2 cellular contexts compared by ENCODE assay signal in the genomic region with DNA sequence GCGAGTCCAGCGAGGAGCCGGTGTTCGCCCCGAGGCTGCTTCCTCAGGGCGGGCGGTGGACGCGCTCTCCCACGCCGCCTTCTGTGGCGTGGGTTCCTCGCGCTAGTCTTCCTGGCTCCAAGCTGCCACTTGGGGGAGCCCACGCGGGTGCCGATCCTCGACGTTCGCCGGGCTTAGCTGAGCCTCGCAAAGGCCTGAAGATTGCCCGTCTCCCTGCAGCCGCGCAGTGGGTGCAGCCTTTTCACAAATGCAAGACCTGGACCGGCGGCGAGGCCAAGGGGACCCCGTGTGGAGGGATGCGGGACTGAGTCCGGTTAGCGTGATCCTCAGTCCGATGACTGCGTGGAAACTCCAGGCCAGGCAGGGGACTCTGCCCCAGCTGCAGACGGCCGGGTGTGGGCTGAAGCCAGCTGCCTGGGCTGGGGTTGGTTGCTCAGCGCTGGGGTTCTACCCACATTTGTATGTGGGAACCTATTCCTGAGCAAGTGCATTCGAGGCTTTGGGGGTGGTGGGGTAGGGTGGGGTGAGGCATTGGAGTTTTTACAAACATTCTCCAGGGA.
TF ChIP-seq lines count a peak whose summit lies in the region.

No MANE protein-coding gene starts in this region.

TF ChIP-seq in GM12878, 131 proteins besides CTCF, POLR2A, EP300 and RAD21 (continued from another document):
- TF ChIP-seq, protein P1, sequence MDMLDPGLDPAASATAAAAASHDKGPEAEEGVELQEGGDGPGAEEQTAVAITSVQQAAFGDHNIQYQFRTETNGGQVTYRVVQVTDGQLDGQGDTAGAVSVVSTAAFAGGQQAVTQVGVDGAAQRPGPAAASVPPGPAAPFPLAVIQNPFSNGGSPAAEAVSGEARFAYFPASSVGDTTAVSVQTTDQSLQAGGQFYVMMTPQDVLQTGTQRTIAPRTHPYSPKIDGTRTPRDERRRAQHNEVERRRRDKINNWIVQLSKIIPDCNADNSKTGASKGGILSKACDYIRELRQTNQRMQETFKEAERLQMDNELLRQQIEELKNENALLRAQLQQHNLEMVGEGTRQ (IDR thresholded peaks at IDR 0.05; ENCODE audit: borderline replicate concordance, low read depth, low read length): no peak
- TF ChIP-seq, protein P2, sequence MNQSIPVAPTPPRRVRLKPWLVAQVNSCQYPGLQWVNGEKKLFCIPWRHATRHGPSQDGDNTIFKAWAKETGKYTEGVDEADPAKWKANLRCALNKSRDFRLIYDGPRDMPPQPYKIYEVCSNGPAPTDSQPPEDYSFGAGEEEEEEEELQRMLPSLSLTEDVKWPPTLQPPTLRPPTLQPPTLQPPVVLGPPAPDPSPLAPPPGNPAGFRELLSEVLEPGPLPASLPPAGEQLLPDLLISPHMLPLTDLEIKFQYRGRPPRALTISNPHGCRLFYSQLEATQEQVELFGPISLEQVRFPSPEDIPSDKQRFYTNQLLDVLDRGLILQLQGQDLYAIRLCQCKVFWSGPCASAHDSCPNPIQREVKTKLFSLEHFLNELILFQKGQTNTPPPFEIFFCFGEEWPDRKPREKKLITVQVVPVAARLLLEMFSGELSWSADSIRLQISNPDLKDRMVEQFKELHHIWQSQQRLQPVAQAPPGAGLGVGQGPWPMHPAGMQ (IDR thresholded peaks at IDR 0.05; ENCODE audit: borderline replicate concordance): no peak
- no peak for TF ChIP-seq HDAC2 (IDR thresholded peaks at IDR 0.05)
- TF ChIP-seq DPF2 (IDR thresholded peaks at IDR 0.05): peak; percentile 79; the same call in 1 of the 2 replicates
- TF ChIP-seq FOXM1 (IDR thresholded peaks at IDR 0.05; ENCODE audit: low read depth, low read length): no peak; the same call in 1 of the 2 replicates
- TF ChIP-seq NR2F1 (conservative IDR thresholded peaks at IDR 0.05): 0 out of 2 replicates have a peak, but pooled peaks have one; percentile 31
- TF ChIP-seq TCF3 (IDR thresholded peaks at IDR 0.05; ENCODE audit: borderline replicate concordance, insufficient read depth, low read depth, low read length): 0 out of 2 replicates have a peak, but pooled peaks have one; percentile 29
- peak; percentile 64; the same call in 1 of the 2 replicates for TF ChIP-seq IKZF1 (conservative IDR thresholded peaks at IDR 0.05)
- TF ChIP-seq PML (IDR thresholded peaks at IDR 0.05; ENCODE audit: low read length): no peak
- TF ChIP-seq, protein P3, sequence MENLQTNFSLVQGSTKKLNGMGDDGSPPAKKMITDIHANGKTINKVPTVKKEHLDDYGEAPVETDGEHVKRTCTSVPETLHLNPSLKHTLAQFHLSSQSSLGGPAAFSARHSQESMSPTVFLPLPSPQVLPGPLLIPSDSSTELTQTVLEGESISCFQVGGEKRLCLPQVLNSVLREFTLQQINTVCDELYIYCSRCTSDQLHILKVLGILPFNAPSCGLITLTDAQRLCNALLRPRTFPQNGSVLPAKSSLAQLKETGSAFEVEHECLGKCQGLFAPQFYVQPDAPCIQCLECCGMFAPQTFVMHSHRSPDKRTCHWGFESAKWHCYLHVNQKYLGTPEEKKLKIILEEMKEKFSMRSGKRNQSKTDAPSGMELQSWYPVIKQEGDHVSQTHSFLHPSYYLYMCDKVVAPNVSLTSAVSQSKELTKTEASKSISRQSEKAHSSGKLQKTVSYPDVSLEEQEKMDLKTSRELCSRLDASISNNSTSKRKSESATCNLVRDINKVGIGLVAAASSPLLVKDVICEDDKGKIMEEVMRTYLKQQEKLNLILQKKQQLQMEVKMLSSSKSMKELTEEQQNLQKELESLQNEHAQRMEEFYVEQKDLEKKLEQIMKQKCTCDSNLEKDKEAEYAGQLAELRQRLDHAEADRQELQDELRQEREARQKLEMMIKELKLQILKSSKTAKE (IDR thresholded peaks at IDR 0.05; ENCODE audit: low read depth, poor library complexity, severe bottlenecking): no peak
- TF ChIP-seq TAF1 (IDR thresholded peaks at IDR 0.05; ENCODE audit: borderline replicate concordance, low read depth, low read length): no peak
- TF ChIP-seq, protein P4, sequence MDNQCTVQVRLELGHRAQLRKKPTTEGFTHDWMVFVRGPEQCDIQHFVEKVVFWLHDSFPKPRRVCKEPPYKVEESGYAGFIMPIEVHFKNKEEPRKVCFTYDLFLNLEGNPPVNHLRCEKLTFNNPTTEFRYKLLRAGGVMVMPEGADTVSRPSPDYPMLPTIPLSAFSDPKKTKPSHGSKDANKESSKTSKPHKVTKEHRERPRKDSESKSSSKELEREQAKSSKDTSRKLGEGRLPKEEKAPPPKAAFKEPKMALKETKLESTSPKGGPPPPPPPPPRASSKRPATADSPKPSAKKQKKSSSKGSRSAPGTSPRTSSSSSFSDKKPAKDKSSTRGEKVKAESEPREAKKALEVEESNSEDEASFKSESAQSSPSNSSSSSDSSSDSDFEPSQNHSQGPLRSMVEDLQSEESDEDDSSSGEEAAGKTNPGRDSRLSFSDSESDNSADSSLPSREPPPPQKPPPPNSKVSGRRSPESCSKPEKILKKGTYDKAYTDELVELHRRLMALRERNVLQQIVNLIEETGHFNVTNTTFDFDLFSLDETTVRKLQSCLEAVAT (IDR thresholded peaks at IDR 0.05): no peak
- TF ChIP-seq CREB1 (IDR thresholded peaks at IDR 0.05; ENCODE audit: low read depth): no peak
- TF ChIP-seq HDGF (IDR thresholded peaks at IDR 0.05): no peak
- no peak; the same call in 1 of the 2 replicates for TF ChIP-seq LARP7 (IDR thresholded peaks at IDR 0.05)
TF ChIP-seq in GM12878: peak in this region for 12.

TF ChIP-seq in HepG2, 621 proteins besides CTCF, POLR2A, EP300 and RAD21 (continued from another document and continues in another):
- TF ChIP-seq, protein P5, sequence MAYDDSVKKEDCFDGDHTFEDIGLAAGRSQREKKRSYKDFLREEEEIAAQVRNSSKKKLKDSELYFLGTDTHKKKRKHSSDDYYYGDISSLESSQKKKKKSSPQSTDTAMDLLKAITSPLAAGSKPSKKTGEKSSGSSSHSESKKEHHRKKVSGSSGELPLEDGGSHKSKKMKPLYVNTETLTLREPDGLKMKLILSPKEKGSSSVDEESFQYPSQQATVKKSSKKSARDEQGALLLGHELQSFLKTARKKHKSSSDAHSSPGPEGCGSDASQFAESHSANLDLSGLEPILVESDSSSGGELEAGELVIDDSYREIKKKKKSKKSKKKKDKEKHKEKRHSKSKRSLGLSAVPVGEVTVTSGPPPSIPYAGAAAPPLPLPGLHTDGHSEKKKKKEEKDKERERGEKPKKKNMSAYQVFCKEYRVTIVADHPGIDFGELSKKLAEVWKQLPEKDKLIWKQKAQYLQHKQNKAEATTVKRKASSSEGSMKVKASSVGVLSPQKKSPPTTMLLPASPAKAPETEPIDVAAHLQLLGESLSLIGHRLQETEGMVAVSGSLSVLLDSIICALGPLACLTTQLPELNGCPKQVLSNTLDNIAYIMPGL (CRISPR knock-in tag; IDR thresholded peaks at IDR 0.05; ENCODE audit: borderline replicate concordance in 1 of 2, low read depth in 1 of 2): no peak
- TF ChIP-seq, protein P6, sequence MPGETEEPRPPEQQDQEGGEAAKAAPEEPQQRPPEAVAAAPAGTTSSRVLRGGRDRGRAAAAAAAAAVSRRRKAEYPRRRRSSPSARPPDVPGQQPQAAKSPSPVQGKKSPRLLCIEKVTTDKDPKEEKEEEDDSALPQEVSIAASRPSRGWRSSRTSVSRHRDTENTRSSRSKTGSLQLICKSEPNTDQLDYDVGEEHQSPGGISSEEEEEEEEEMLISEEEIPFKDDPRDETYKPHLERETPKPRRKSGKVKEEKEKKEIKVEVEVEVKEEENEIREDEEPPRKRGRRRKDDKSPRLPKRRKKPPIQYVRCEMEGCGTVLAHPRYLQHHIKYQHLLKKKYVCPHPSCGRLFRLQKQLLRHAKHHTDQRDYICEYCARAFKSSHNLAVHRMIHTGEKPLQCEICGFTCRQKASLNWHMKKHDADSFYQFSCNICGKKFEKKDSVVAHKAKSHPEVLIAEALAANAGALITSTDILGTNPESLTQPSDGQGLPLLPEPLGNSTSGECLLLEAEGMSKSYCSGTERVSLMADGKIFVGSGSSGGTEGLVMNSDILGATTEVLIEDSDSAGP (CRISPR knock-in tag; IDR thresholded peaks at IDR 0.05; ENCODE audit: borderline replicate concordance): no peak; the same call in 1 of the 2 replicates
- TF ChIP-seq TEAD3 (CRISPR knock-in tag; optimal IDR thresholded peaks at IDR 0.05; ENCODE audit: borderline replicate concordance) (no peak), SUZ12 (IDR thresholded peaks at IDR 0.05; ENCODE audit: low read depth, low read length) (no peak), ZSCAN29 (CRISPR knock-in tag; conservative IDR thresholded peaks at IDR 0.05) (no peak), ZNF296 (CRISPR knock-in tag; conservative IDR thresholded peaks at IDR 0.05) (no peak), PHF20 (CRISPR knock-in tag; IDR thresholded peaks at IDR 0.05) (no peak), THYN1 (CRISPR knock-in tag; IDR thresholded peaks at IDR 0.05; ENCODE audit: borderline replicate concordance, low read depth) (no peak), ZNF607 (CRISPR knock-in tag; IDR thresholded peaks at IDR 0.05; ENCODE audit: borderline replicate concordance) (0 out of 2 replicates have a peak, but pooled peaks have one; percentile 32), HNRNPK (IDR thresholded peaks at IDR 0.05; ENCODE audit: low read depth, low read length, poor library complexity, severe bottlenecking) (peak; percentile 38), MTA1 (CRISPR knock-in tag; IDR thresholded peaks at IDR 0.05; ENCODE audit: borderline replicate concordance) (no peak; the same call in 1 of the 2 replicates), ZNF292 (CRISPR knock-in tag; IDR thresholded peaks at IDR 0.05; ENCODE audit: borderline replicate concordance, low read depth) (peak; percentile 40; the same call in 1 of the 2 replicates), ZNF136 (CRISPR knock-in tag; IDR thresholded peaks at IDR 0.05; ENCODE audit: low read depth) (no peak), CBFB (CRISPR knock-in tag; IDR thresholded peaks at IDR 0.05) (0 out of 2 replicates have a peak, but pooled peaks have one; percentile 24), ZNF792 (CRISPR knock-in tag; IDR thresholded peaks at IDR 0.05) (no peak), RARA (CRISPR knock-in tag; IDR thresholded peaks at IDR 0.05) (peak; percentile 0; the same call in 1 of the 2 replicates), ZNF160 (CRISPR knock-in tag; IDR thresholded peaks at IDR 0.05) (0 out of 2 replicates have a peak, but pooled peaks have one; percentile 25), SNAI1 (CRISPR knock-in tag; IDR thresholded peaks at IDR 0.05; ENCODE audit: borderline replicate concordance) (0 out of 2 replicates have a peak, but pooled peaks have one; percentile 12), RBM39 (IDR thresholded peaks at IDR 0.05; ENCODE audit: low read depth, low read length, poor library complexity, severe bottlenecking) (no peak), SMYD3 (CRISPR knock-in tag; IDR thresholded peaks at IDR 0.05) (0 out of 2 replicates have a peak, but pooled peaks have one; percentile 2), PCBP1 (IDR thresholded peaks at IDR 0.05; ENCODE audit: borderline replicate concordance, low read depth, low read length) (0 out of 2 replicates have a peak, but pooled peaks have one; percentile 75)
- TF ChIP-seq, protein P7, sequence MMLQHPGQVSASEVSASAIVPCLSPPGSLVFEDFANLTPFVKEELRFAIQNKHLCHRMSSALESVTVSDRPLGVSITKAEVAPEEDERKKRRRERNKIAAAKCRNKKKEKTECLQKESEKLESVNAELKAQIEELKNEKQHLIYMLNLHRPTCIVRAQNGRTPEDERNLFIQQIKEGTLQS (CRISPR knock-in tag; IDR thresholded peaks at IDR 0.05): no peak
- TF ChIP-seq, protein P8, sequence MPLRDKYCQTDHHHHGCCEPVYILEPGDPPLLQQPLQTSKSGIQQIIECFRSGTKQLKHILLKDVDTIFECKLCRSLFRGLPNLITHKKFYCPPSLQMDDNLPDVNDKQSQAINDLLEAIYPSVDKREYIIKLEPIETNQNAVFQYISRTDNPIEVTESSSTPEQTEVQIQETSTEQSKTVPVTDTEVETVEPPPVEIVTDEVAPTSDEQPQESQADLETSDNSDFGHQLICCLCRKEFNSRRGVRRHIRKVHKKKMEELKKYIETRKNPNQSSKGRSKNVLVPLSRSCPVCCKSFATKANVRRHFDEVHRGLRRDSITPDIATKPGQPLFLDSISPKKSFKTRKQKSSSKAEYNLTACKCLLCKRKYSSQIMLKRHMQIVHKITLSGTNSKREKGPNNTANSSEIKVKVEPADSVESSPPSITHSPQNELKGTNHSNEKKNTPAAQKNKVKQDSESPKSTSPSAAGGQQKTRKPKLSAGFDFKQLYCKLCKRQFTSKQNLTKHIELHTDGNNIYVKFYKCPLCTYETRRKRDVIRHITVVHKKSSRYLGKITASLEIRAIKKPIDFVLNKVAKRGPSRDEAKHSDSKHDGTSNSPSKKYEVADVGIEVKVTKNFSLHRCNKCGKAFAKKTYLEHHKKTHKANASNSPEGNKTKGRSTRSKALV (CRISPR knock-in tag; IDR thresholded peaks at IDR 0.05): 0 out of 2 replicates have a peak, but pooled peaks have one; percentile 49
- TF ChIP-seq, protein P9, sequence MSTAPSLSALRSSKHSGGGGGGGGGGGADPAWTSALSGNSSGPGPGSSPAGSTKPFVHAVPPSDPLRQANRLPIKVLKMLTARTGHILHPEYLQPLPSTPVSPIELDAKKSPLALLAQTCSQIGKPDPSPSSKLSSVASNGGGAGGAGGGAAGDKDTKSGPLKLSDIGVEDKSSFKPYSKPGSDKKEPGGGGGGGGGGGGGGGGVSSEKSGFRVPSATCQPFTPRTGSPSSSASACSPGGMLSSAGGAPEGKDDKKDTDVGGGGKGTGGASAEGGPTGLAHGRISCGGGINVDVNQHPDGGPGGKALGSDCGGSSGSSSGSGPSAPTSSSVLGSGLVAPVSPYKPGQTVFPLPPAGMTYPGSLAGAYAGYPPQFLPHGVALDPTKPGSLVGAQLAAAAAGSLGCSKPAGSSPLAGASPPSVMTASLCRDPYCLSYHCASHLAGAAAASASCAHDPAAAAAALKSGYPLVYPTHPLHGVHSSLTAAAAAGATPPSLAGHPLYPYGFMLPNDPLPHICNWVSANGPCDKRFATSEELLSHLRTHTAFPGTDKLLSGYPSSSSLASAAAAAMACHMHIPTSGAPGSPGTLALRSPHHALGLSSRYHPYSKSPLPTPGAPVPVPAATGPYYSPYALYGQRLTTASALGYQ (CRISPR knock-in tag; IDR thresholded peaks at IDR 0.05): 0 out of 2 replicates have a peak, but pooled peaks have one; percentile 16
- TF ChIP-seq, protein P10, sequence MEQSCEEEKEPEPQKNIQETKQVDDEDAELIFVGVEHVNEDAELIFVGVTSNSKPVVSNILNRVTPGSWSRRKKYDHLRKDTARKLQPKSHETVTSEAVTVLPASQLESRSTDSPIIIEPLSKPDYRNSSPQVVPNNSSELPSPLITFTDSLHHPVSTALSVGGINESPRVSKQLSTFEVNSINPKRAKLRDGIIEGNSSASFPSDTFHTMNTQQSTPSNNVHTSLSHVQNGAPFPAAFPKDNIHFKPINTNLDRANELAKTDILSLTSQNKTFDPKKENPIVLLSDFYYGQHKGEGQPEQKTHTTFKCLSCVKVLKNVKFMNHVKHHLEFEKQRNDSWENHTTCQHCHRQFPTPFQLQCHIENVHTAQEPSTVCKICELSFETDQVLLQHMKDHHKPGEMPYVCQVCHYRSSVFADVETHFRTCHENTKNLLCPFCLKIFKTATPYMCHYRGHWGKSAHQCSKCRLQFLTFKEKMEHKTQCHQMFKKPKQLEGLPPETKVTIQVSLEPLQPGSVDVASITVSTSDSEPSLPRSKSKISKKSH (CRISPR knock-in tag; IDR thresholded peaks at IDR 0.05; ENCODE audit: borderline replicate concordance): no peak
- TF ChIP-seq, protein P11, sequence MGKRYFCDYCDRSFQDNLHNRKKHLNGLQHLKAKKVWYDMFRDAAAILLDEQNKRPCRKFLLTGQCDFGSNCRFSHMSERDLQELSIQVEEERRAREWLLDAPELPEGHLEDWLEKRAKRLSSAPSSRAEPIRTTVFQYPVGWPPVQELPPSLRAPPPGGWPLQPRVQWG (CRISPR knock-in tag; IDR thresholded peaks at IDR 0.05; ENCODE audit: borderline replicate concordance, low read depth): no peak
